Comparison of ENCODE assay signal across 26 cellular contexts in the genomic region with DNA sequence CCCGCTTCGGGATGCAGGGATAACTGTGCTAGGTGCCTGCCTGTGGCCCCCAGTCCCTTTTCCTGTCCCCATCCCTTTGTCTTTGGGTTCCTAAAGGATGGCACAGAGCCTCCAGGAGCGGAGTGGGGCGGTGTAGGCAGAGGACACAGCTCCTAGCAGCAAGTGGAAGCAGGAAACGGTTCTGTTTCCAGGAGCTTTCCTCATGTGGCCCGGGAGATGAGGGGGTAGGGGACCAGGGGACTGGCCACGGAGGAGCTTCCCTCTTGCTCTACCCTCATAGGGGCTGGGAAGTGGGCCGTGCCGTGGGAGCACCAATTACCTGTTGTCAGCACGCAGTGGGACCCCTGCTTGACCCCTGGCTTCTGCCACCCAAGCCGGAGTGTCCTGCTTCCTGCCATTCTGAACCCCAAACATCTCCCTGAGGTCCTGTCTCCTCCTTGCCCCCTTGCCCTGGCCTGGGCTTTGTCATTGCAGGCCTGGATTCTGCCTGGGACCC.
"Had no signal": no experiment of that assay in that cellular context is flagged by ENCODE, and none has a peak within 500 bp of the region (broad histone marks: within the 10 kb centered on the region; RNA-seq: fewer than 3 reads in every experiment).

No MANE protein-coding gene starts in this region.

- H3K4me3 ChIP-seq: ascending aorta, body of pancreas had no signal

- H3K27me3 ChIP-seq: ascending aorta had no signal

- H3K36me3 ChIP-seq: ascending aorta had no signal

- DNase-seq: activated B cell treated with CpG ODN at 0.5 μM for 24 hours; activated CD4-positive, alpha-beta T cell treated with anti-CD3 and anti-CD28 coated beads for 1 hour; activated CD4-positive, alpha-beta T cell treated with anti-CD3 and anti-CD28 coated beads, Interleukin-2, amount 10 ng/mL, durations not matched to agents 24 days and 14 days; activated CD4-positive, alpha-beta T cell treated with anti-CD3 and anti-CD28 coated beads, Interleukin-2, amount 50 U/mL, for 48 hours; activated CD8-positive, alpha-beta memory T cell treated with anti-CD3 and anti-CD28 coated beads, Interleukin-2, amount 10 ng/mL, durations not matched to agents 7 days and 5 days; activated effector memory CD4-positive, alpha-beta T cell treated with Interleukin-2 at 50 U/mL for 16 hours; activated naive CD4-positive, alpha-beta T cell; activated T-cell treated with anti-CD3 and anti-CD28 coated beads, Interleukin-2, amount 50 U/mL, for 24 hours; body of pancreas; KG1; NCI-H1092; NCI-H1417 treated with DMSO at 0.1 percent for 48 hours; NCI-H1694; NCI-H2029; NCI-H2107; NCI-H2171 treated with DMSO at 0.1 percent for 48 hours; NCI-H226; NCI-H526; NCI-H82; T-cell; T-helper 2 cell; T1000 had no signal

- H3K27ac ChIP-seq: ascending aorta, body of pancreas, SK-N-MC had no signal

- FAIRE-seq: TTC549 had no signal

- H3K4me1 ChIP-seq: ascending aorta, body of pancreas had no signal

- ATAC-seq: activated CD8-positive, alpha-beta memory T cell treated with anti-CD3 and anti-CD28 coated beads, Interleukin-2, amount 10 ng/mL, durations not matched to agents 7 days and 5 days; body of pancreas; Right ventricle myocardium inferior; T-cell had no signal

- H3K9me3 ChIP-seq: ascending aorta, body of pancreas had no signal
